ENCODE assay signal across 26 cellular contexts in genomic region chr1:44481701-44482100, GRCh38.
"Had no signal": no experiment of that assay in that cellular context is flagged by ENCODE, and none has a peak within 500 bp of the region (broad histone marks: within the 10 kb centered on the region; RNA-seq: fewer than 3 reads in every experiment).

No MANE protein-coding gene starts in this region.

- H3K27ac Mint-ChIP-seq: effector memory CD8-positive, alpha-beta T cell; nephron; stimulated activated effector memory CD8-positive, alpha-beta T cell treated with anti-CD3 and anti-CD28 coated beads, Interleukin-12 subunit alpha, Interleukin-12 subunit beta, amount 100 ng/mL, for 72 hours had no signal

- H3K27ac ChIP-seq: coronary artery, foreskin keratinocyte, gastroesophageal sphincter, heart left ventricle, hepatocyte, left lung, prostate gland, right atrium auricular region, thoracic aorta, upper lobe of left lung had no signal

- H3K9me3 Mint-ChIP-seq: effector memory CD8-positive, alpha-beta T cell; naive thymus-derived CD4-positive, alpha-beta T cell; nephron; stimulated activated effector memory CD8-positive, alpha-beta T cell treated with anti-CD3 and anti-CD28 coated beads, Interleukin-12 subunit alpha, Interleukin-12 subunit beta, amount 100 ng/mL, for 72 hours had no signal

- H3K9me3 ChIP-seq: gastroesophageal sphincter, heart left ventricle, left lung, prostate gland, right atrium auricular region, thoracic aorta, tibial nerve, upper lobe of left lung had no signal

- H3K4me3 Mint-ChIP-seq: effector memory CD8-positive, alpha-beta T cell; naive thymus-derived CD4-positive, alpha-beta T cell; nephron; stimulated activated effector memory CD8-positive, alpha-beta T cell treated with anti-CD3 and anti-CD28 coated beads, Interleukin-12 subunit alpha, Interleukin-12 subunit beta, amount 100 ng/mL, for 72 hours had no signal

- H3K4me2 ChIP-seq: hepatocyte had no signal

- DNase-seq: dermis blood vessel endothelial cell; effector memory CD8-positive, alpha-beta T cell; foreskin keratinocyte; heart left ventricle; kidney; left cardiac atrium; left lung; mammary epithelial cell; mesendoderm; midbrain; naive thymus-derived CD4-positive, alpha-beta T cell; nucleus accumbens; stimulated activated CD4-positive, alpha-beta T cell treated with anti-CD3 and anti-CD28 coated beads, Interleukin-2, amount 100 ng/mL, for 24 hours; stimulated activated CD4-positive, alpha-beta T cell treated with anti-CD3 and anti-CD28 coated beads, Interleukin-4, amount 100 ng/mL, for 24 hours; stimulated activated naive CD8-positive, alpha-beta T cell treated with anti-CD3 and anti-CD28 coated beads, Interleukin-15, Interleukin-2, amounts not matched to agents 100 U/mL and 50 U/mL, for 24 hours; upper lobe of left lung had no signal

- ATAC-seq: effector memory CD8-positive, alpha-beta T cell; foreskin keratinocyte; gastroesophageal sphincter; heart left ventricle; left cardiac atrium; left lung; naive thymus-derived CD4-positive, alpha-beta T cell; sciatic nerve; stimulated activated effector memory CD8-positive, alpha-beta T cell treated with anti-CD3 and anti-CD28 coated beads, Interleukin-12 subunit alpha, Interleukin-12 subunit beta, amount 100 ng/mL, for 72 hours; stimulated activated naive CD8-positive, alpha-beta T cell treated with anti-CD3 and anti-CD28 coated beads, Interleukin-15, Interleukin-2, amounts not matched to agents 100 U/mL and 50 U/mL, for 24 hours had no signal

- H3K4me3 ChIP-seq: coronary artery, gastroesophageal sphincter, heart left ventricle, hepatocyte, left lung, prostate gland, right atrium auricular region, thoracic aorta, tibial nerve, upper lobe of left lung had no signal

- H3K36me3 ChIP-seq: gastroesophageal sphincter, heart left ventricle, left lung, prostate gland, right atrium auricular region, thoracic aorta, tibial nerve, upper lobe of left lung had no signal

- H3K79me2 ChIP-seq: hepatocyte had no signal

- H3K36me3 Mint-ChIP-seq: naive thymus-derived CD4-positive, alpha-beta T cell; stimulated activated effector memory CD8-positive, alpha-beta T cell treated with anti-CD3 and anti-CD28 coated beads, Interleukin-12 subunit alpha, Interleukin-12 subunit beta, amount 100 ng/mL, for 72 hours had no signal

- H3K27me3 ChIP-seq: gastroesophageal sphincter, heart left ventricle, hepatocyte, left lung, right atrium auricular region, tibial nerve, upper lobe of left lung had no signal

- H2AFZ ChIP-seq: hepatocyte had no signal

- H3K4me1 ChIP-seq: prostate gland had no signal
